ENCODE assay signal across 11 cellular contexts in genomic region chr11:111718436-111719325, GRCh38. TPM values are rescaled to one million over a fixed set of nuclear protein-coding genes. Genes with fewer than 3 reads are reported as not detected.
DNase-seq lines count a peak whose midpoint lies in the region; ATAC-seq and TF ChIP-seq lines count a peak whose summit lies in the region.
"Had no signal": no experiment of that assay in that cellular context is flagged by ENCODE, and none has a peak within 500 bp of the region (broad histone marks: within the 10 kb centered on the region; RNA-seq: fewer than 3 reads in every experiment).

No MANE protein-coding gene starts in this region.

- WGBS in mammary epithelial cell (ENCODE audit: low coverage, missing lambda C conversion rate), result 87% methylated on average over 12 of the region's 12 CpGs

- in situ Hi-C loops in mammary epithelial cell (cut with MboI; ENCODE audit: low sequenced_read_pairs in 2 of 2), result no loop called here

- TF ChIP-seq CTCF in mammary epithelial cell (conservative IDR thresholded peaks at IDR 0.05 in 1 of 2, IDR thresholded peaks at IDR 0.05 in 1 of 2; ENCODE audit: extremely low read depth in 1 of 2, insufficient read depth in 1 of 2, low read depth in 1 of 2, low read length in 2 of 2) (no peak), omental fat pad (IDR thresholded peaks at IDR 0.05) (no peak)

- no peak overlapping the region for H3K9ac ChIP-seq in mammary epithelial cell (ENCODE audit: insufficient read depth, low read length)

- H3K4me3 ChIP-seq in mammary epithelial cell (replicated peaks in 1 of 3; ENCODE audit: insufficient read depth in 1 of 3, low read depth in 2 of 3, low read length in 3 of 3), result no peak overlapping the region

- no peak overlapping the region for H3K4me2 ChIP-seq in mammary epithelial cell (ENCODE audit: insufficient read depth, low read depth, low read length)

- intact Hi-C loops in mammary epithelial cell (cut with micrococcal nuclease), result loop anchor here (5.0 kb wide), 1 partner anchor 116 kb away; the partner anchor contains the start of gene SIK2

- CTCF ChIA-PET in mammary epithelial cell (lab: Charles Lee; ENCODE audit: low non-redundant PET), result no interaction called here

- no peaks in the 10 kb centered on the region for H3K27me3 ChIP-seq in mammary epithelial cell (ENCODE audit: insufficient read depth, low read length)
- H3K27me3 ChIP-seq in layer of hippocampus (ENCODE audit: control insufficient read depth, insufficient read depth, low read length), result no peaks in the 10 kb centered on the region

- peaks cover 20% of the 10 kb centered on the region for H3K36me3 ChIP-seq in mammary epithelial cell (ENCODE audit: insufficient read depth, low read length)

- dilution Hi-C loops in mammary epithelial cell (cut with HindIII; ENCODE audit: low sequenced_read_pairs), result no loop called here

- H3K27ac ChIP-seq in mammary epithelial cell (ENCODE audit: insufficient read depth, low read depth, low read length), result no peak overlapping the region
- H3K27ac ChIP-seq in layer of hippocampus (ENCODE audit: low read depth, low read length), result peak overlapping the region; percentile 40
- H3K27ac ChIP-seq in substantia nigra (ENCODE audit: low read depth, low read length, poor library complexity, severe bottlenecking), result peak overlapping the region; percentile 5

- H3K9me3 ChIP-seq in mammary epithelial cell (replicated peaks; ENCODE audit: insufficient read depth, low read length), result no peaks in the 10 kb centered on the region

- H4K20me1 ChIP-seq in mammary epithelial cell (ENCODE audit: insufficient read depth, low read length), result no peaks in the 10 kb centered on the region

- H2AFZ ChIP-seq in mammary epithelial cell (ENCODE audit: low read depth, low read length), result no peak overlapping the region

- DNase-seq in HT-29 (ENCODE audit: low spot score), result peak; percentile 94
- peak; percentile 68 for DNase-seq in mammary epithelial cell
- DNase-seq in substantia nigra (lab: John Stamatoyannopoulos, UW), result no peak
- no peak for DNase-seq in omental fat pad (ENCODE audit: low spot score)
- no peak for DNase-seq in dedifferentiated amniotic fluid mesenchymal stem cell (ENCODE audit: extremely low spot score)
- no peak for DNase-seq in activated CD8-positive, alpha-beta memory T cell treated with anti-CD3 and anti-CD28 coated beads, Interleukin-2, amount 50 U/mL, for 4 hours
- no peak for DNase-seq in activated CD8-positive, alpha-beta memory T cell treated with anti-CD3 and anti-CD28 coated beads, Interleukin-2, amount 50 U/mL, for 48 hours
- DNase-seq: activated naive CD8-positive, alpha-beta T cell treated with anti-CD3 and anti-CD28 coated beads for 36 hours; natural killer cell had no signal

- BruUV-seq in mammary epithelial cell (replicated peaks; lab: Mats Ljungman, UMichigan), result no TSS peak

- no peak for ATAC-seq in omental fat pad (ENCODE audit: low FRiP score)
- ATAC-seq: natural killer cell; stimulated activated memory B cell treated with anti-CD40 and anti-IgM and Interleukin-4, amounts not matched to agents 10 μg/mL and 1 μg/mL and 100 μg/mL, for 72 hours had no signal

- peaks cover 13% of the 10 kb centered on the region for H3K4me1 ChIP-seq in mammary epithelial cell (ENCODE audit: insufficient read depth, low read length)

- H3K79me2 ChIP-seq in mammary epithelial cell (ENCODE audit: insufficient read depth, low read length), result no peaks in the 10 kb centered on the region

RNA-seq across cellular contexts. Expression of gene PPP2R1B, which starts 47.5 kb away (rescaled TPM):
- 25.9 and 28.7 TPM in 2 replicates for total RNA-seq in HT-29 (2014; rRNA removed; shearing (Covaris generic))
- total RNA-seq in mammary epithelial cell, result 10 to 100 TPM; 26.2 to 34.7 TPM
- polyA plus RNA-seq in mammary epithelial cell, result 25.0 TPM
- 30.0 TPM for polyA minus RNA-seq in mammary epithelial cell
- 100 to 1,000 TPM in 2 of 4 donors, 10 to 100 TPM in 2; 30.9 to 139 (median 78.8) TPM for total RNA-seq in omental fat pad

Comparison
In these comparisons a context has a peak if more than half of its experiments do, and no peak if none do; other contexts are left out.
1. DNase-seq: peak in HT-29 (single experiment) and mammary epithelial cell (single experiment); none in substantia nigra (0 of 49), omental fat pad (single experiment), dedifferentiated amniotic fluid mesenchymal stem cell (single experiment), activated CD8-positive, alpha-beta memory T cell treated with anti-CD3 and anti-CD28 coated beads, Interleukin-2, amount 50 U/mL, for 4 hours (single experiment) and activated CD8-positive, alpha-beta memory T cell treated with anti-CD3 and anti-CD28 coated beads, Interleukin-2, amount 50 U/mL, for 48 hours (single experiment).